13 cellular contexts compared by ENCODE assay signal in genomic region chr2:191009541-191010374, GRCh38. TPM values are rescaled to one million over a fixed set of nuclear protein-coding genes. Genes with fewer than 3 reads are reported as not detected.
DNase-seq lines count a peak whose midpoint lies in the region; ATAC-seq, FAIRE-seq and TF ChIP-seq lines count a peak whose summit lies in the region.
"Had no signal": no experiment of that assay in that cellular context is flagged by ENCODE, and none has a peak within 500 bp of the region (broad histone marks: within the 10 kb centered on the region; RNA-seq: fewer than 3 reads in every experiment).

No MANE protein-coding gene starts in this region.

- peaks cover 51% of the 10 kb centered on the region for H3K4me1 Mint-ChIP-seq in T-helper 1 cell treated with Interleukin-12 subunit alpha and Interleukin-12 subunit beta and Interleukin-4 antibody, amounts not matched to agents 30 μg/mL and 1 μg/mL, for 36 hours (ENCODE audit: low read depth)
- H3K4me1 Mint-ChIP-seq in activated T-helper 17 cell treated with anti-CD3 and anti-CD28 coated beads, Interleukin-2, amount 50 U/mL, for 72 hours, result peaks cover 23% of the 10 kb centered on the region
- H3K4me1 Mint-ChIP-seq in immature natural killer cell, result peaks cover 18 to 62% of the 10 kb centered on the region in 2 donors

- H3K9me3 ChIP-seq in smooth muscle cell (replicated peaks; ENCODE audit: low read depth), result no peaks in the 10 kb centered on the region
- H3K9me3 ChIP-seq: mucosa of descending colon had no signal

- H4K20me1 ChIP-seq in smooth muscle cell (ENCODE audit: low read depth), result peaks cover 22% of the 10 kb centered on the region

- 95% methylated on average over 4 of the region's 4 CpGs for WGBS in smooth muscle cell (ENCODE audit: low lambda C conversion rate)

- H3K27me3 Mint-ChIP-seq in T-helper 1 cell treated with Interleukin-12 subunit alpha and Interleukin-12 subunit beta and Interleukin-4 antibody, amounts not matched to agents 30 μg/mL and 1 μg/mL, for 36 hours (ENCODE audit: low read depth), result no peaks in the 10 kb centered on the region
- H3K27me3 Mint-ChIP-seq in activated T-helper 17 cell treated with anti-CD3 and anti-CD28 coated beads, Interleukin-2, amount 50 U/mL, for 72 hours, result no peaks in the 10 kb centered on the region
- peaks cover 0 to 3% (median 0%) of the 10 kb centered on the region in 3 donors for H3K27me3 Mint-ChIP-seq in immature natural killer cell (ENCODE audit: low read depth in 3 of 3)

- H3F3A ChIP-seq in smooth muscle cell (ENCODE audit: low read depth), result peaks cover 4% of the 10 kb centered on the region

- H3K4me1 ChIP-seq in smooth muscle cell (ENCODE audit: low read depth), result peaks cover 16% of the 10 kb centered on the region

- peaks cover 18% of the 10 kb centered on the region for H3K9me3 Mint-ChIP-seq in T-helper 1 cell treated with Interleukin-12 subunit alpha and Interleukin-12 subunit beta and Interleukin-4 antibody, amounts not matched to agents 30 μg/mL and 1 μg/mL, for 36 hours
- peaks cover 3% of the 10 kb centered on the region for H3K9me3 Mint-ChIP-seq in activated T-helper 17 cell treated with anti-CD3 and anti-CD28 coated beads, Interleukin-2, amount 50 U/mL, for 72 hours
- peaks cover 0 to 2% (median 0%) of the 10 kb centered on the region in 6 donors for H3K9me3 Mint-ChIP-seq in immature natural killer cell

- peaks cover 49% of the 10 kb centered on the region for H3K36me3 ChIP-seq in smooth muscle cell (ENCODE audit: low read depth)

- DNase-seq in T-helper 1 cell (no peak), GM12892 (ENCODE audit: insufficient read length) (no peak), immature natural killer cell (no peak), posterior cingulate gyrus (no peak), smooth muscle cell (lab: John Stamatoyannopoulos, UW; ENCODE audit: unreplicated experiment) (no peak)
- DNase-seq: head of caudate nucleus, mucosa of descending colon, T1000 had no signal

- peak overlapping the region; percentile 21 for H3K27ac Mint-ChIP-seq in T-helper 1 cell treated with Interleukin-12 subunit alpha and Interleukin-12 subunit beta and Interleukin-4 antibody, amounts not matched to agents 30 μg/mL and 1 μg/mL, for 36 hours
- peak overlapping the region; percentile 84 for H3K27ac Mint-ChIP-seq in activated T-helper 17 cell treated with anti-CD3 and anti-CD28 coated beads, Interleukin-2, amount 50 U/mL, for 72 hours
- H3K27ac Mint-ChIP-seq in immature natural killer cell, result peak overlapping the region in 5 of 6 donors; percentile 16 to 77 (median 62)

- no peak overlapping the region for H3K9ac ChIP-seq in smooth muscle cell (ENCODE audit: low read depth)
- H3K9ac ChIP-seq: KMS-11 had no signal

- no peaks in the 10 kb centered on the region for H3K27me3 ChIP-seq in smooth muscle cell (ENCODE audit: low read depth)

- peak; percentile 60; the same call in 1 of the 2 replicates for TF ChIP-seq POLR2A in GM12892 (IDR thresholded peaks at IDR 0.05; ENCODE audit: low read depth, low read length)

- intact Hi-C loops in posterior cingulate gyrus (cut with DNase I), result no loop called here

- H2AFZ ChIP-seq in smooth muscle cell (ENCODE audit: low read depth), result no peak overlapping the region

- TF ChIP-seq CTCF in smooth muscle cell (IDR thresholded peaks at IDR 0.05; ENCODE audit: borderline replicate concordance, insufficient read depth, poor library complexity, severe bottlenecking), result no peak

- H3K4me3 Mint-ChIP-seq in T-helper 1 cell treated with Interleukin-12 subunit alpha and Interleukin-12 subunit beta and Interleukin-4 antibody, amounts not matched to agents 30 μg/mL and 1 μg/mL, for 36 hours, result peak overlapping the region; percentile 73
- no peak overlapping the region for H3K4me3 Mint-ChIP-seq in activated T-helper 17 cell treated with anti-CD3 and anti-CD28 coated beads, Interleukin-2, amount 50 U/mL, for 72 hours
- peak overlapping the region in 1 of 5 donors; percentile 20 for H3K4me3 Mint-ChIP-seq in immature natural killer cell

- FAIRE-seq in GM12892 (lab: Jason Lieb, UNC), result no peak

- H3K4me2 ChIP-seq in smooth muscle cell, result no peak overlapping the region
- H3K4me2 ChIP-seq: KMS-11 had no signal

- H3K79me2 ChIP-seq in smooth muscle cell (ENCODE audit: low read depth), result peaks cover 32% of the 10 kb centered on the region

- peaks cover 66% of the 10 kb centered on the region for H3K36me3 Mint-ChIP-seq in T-helper 1 cell treated with Interleukin-12 subunit alpha and Interleukin-12 subunit beta and Interleukin-4 antibody, amounts not matched to agents 30 μg/mL and 1 μg/mL, for 36 hours (ENCODE audit: low read depth)
- H3K36me3 Mint-ChIP-seq in activated T-helper 17 cell treated with anti-CD3 and anti-CD28 coated beads, Interleukin-2, amount 50 U/mL, for 72 hours (ENCODE audit: low read depth), result no peaks in the 10 kb centered on the region
- peaks cover 10 to 43% (median 39%) of the 10 kb centered on the region in 3 donors for H3K36me3 Mint-ChIP-seq in immature natural killer cell

- no peak overlapping the region for H3K27ac ChIP-seq in smooth muscle cell (ENCODE audit: low read depth)
- H3K27ac ChIP-seq: 22Rv1, KMS-11 had no signal

- ATAC-seq in activated T-helper 17 cell treated with anti-CD3 and anti-CD28 coated beads, Interleukin-2, amount 50 U/mL, for 72 hours (replicated peaks), result no peak
- ATAC-seq in GM18870 (IDR thresholded peaks at IDR 0.05; ENCODE audit: unreplicated experiment), result no peak
- ATAC-seq: mucosa of descending colon had no signal

- no peak overlapping the region for H3K4me3 ChIP-seq in smooth muscle cell
- H3K4me3 ChIP-seq: mucosa of descending colon had no signal

RNA-seq across cellular contexts. Expression of gene STAT1, which starts 4.2 kb away (rescaled TPM):
- 219 TPM for polyA plus RNA-seq in GM12892 (2012; ENCODE audit: missing spikeins)
- total RNA-seq in activated T-helper 17 cell treated with anti-CD3 and anti-CD28 coated beads, Interleukin-2, amount 50 U/mL, for 72 hours, result 100 to 1,000 TPM; 163 to 363 TPM
- polyA plus RNA-seq in immature natural killer cell (100 to 1,000 TPM in 1 of 3 donors, 10 to 100 TPM in 2; 79.4 to 121 (median 99.4) TPM), smooth muscle cell (30.5 and 33.7 TPM in 2 replicates)
- total RNA-seq in smooth muscle cell, result 66.5 and 74.6 TPM in 2 replicates

Comparison
In these comparisons a context has a peak if more than half of its experiments do, and no peak if none do; other contexts are left out.
1. H3K27ac Mint-ChIP-seq: peak in every context shown above with its lines; median percentile 84 in activated T-helper 17 cell treated with anti-CD3 and anti-CD28 coated beads, Interleukin-2, amount 50 U/mL, for 72 hours; 62 in immature natural killer cell; 21 in T-helper 1 cell treated with Interleukin-12 subunit alpha and Interleukin-12 subunit beta and Interleukin-4 antibody, amounts not matched to agents 30 μg/mL and 1 μg/mL, for 36 hours.